Comparison of ENCODE assay signal across 9 cellular contexts in genomic region chr4:184536070-184536880, GRCh38.
DNase-seq lines count a peak whose midpoint lies in the region; ATAC-seq and TF ChIP-seq lines count a peak whose summit lies in the region.
"Had no signal": no experiment of that assay in that cellular context is flagged by ENCODE, and none has a peak within 500 bp of the region (broad histone marks: within the 10 kb centered on the region; RNA-seq: fewer than 3 reads in every experiment).

No MANE protein-coding gene starts in this region.

- H3K4me1 Mint-ChIP-seq in activated T-cell treated with anti-CD3 and anti-CD28 coated beads, Interleukin-2, amount 50 U/mL, for 24 hours (ENCODE audit: low read depth), result peaks cover 59% of the 10 kb centered on the region
- peaks cover 37% of the 10 kb centered on the region for H3K4me1 Mint-ChIP-seq in activated naive CD8-positive, alpha-beta T cell treated with anti-CD3 and anti-CD28 coated beads, Interleukin-2, amount 10 ng/mL, durations not matched to agents 7 days and 5 days

- WGBS in testis, 2 donors, result 24 to 27% methylated on average over 10 of the region's 10 CpGs
- WGBS in aorta, 2 donors, result 63 to 64% methylated on average over 10 of the region's 10 CpGs

- H3K36me3 Mint-ChIP-seq in activated T-cell treated with anti-CD3 and anti-CD28 coated beads, Interleukin-2, amount 50 U/mL, for 24 hours (ENCODE audit: low read depth), result peaks cover 10% of the 10 kb centered on the region
- H3K36me3 Mint-ChIP-seq in activated naive CD8-positive, alpha-beta T cell treated with anti-CD3 and anti-CD28 coated beads, Interleukin-2, amount 10 ng/mL, durations not matched to agents 7 days and 5 days, result peaks cover 5% of the 10 kb centered on the region

- H3K4me1 ChIP-seq in testis (peaks cover 35% of the 10 kb centered on the region), aorta (ENCODE audit: control insufficient read depth in 1 of 2, insufficient read depth in 2 of 2, low read length in 2 of 2) (peaks cover 0 to 4% of the 10 kb centered on the region in 2 donors)

- POLR2A ChIA-PET in activated naive CD8-positive, alpha-beta T cell treated with anti-CD3 and anti-CD28 coated beads, Interleukin-2, amount 10 ng/mL, durations not matched to agents 7 days and 5 days (lab: Charles Lee), result interaction anchor here (1.0 to 4.5 kb wide), 12 partner anchors 30 to 273 kb away, joined by 3 to 142 read pairs (median 5); partner anchors contain the start of genes CASP3, CENPU, IRF2 and PRIMPOL

- intact Hi-C loops in testis (cut with DNase I; ENCODE audit: low total_unique reads) (loop anchor here (5.0 kb wide), 1 partner anchor 264 kb away; no protein-coding TSS in a partner anchor), aorta (cut with DNase I) (loop anchor here (2.0 to 10.0 kb wide), 5 partner anchors 61 to 249 kb away; partner anchors contain the start of genes CASP3 (in 2 of the 2), PRIMPOL (in 2 of the 2) and IRF2 (in 1 of the 2))

- no peaks in the 10 kb centered on the region for H3K27me3 Mint-ChIP-seq in activated T-cell treated with anti-CD3 and anti-CD28 coated beads, Interleukin-2, amount 50 U/mL, for 24 hours
- H3K27me3 Mint-ChIP-seq in activated naive CD8-positive, alpha-beta T cell treated with anti-CD3 and anti-CD28 coated beads, Interleukin-2, amount 10 ng/mL, durations not matched to agents 7 days and 5 days, result no peaks in the 10 kb centered on the region

- H3K4me3 ChIP-seq in kidney epithelial cell (ENCODE audit: low read depth, low read length) (peak overlapping the region; percentile 54), testis (peak overlapping the region; percentile 77 to 80), aorta (ENCODE audit: low read length in 2 of 2) (peak overlapping the region in 1 of 2 donors; percentile 64)

- H3K9me3 Mint-ChIP-seq in activated T-cell treated with anti-CD3 and anti-CD28 coated beads, Interleukin-2, amount 50 U/mL, for 24 hours, result peaks cover 3% of the 10 kb centered on the region
- no peaks in the 10 kb centered on the region for H3K9me3 Mint-ChIP-seq in activated naive CD8-positive, alpha-beta T cell treated with anti-CD3 and anti-CD28 coated beads, Interleukin-2, amount 10 ng/mL, durations not matched to agents 7 days and 5 days

- no peak for TF ChIP-seq POLR2A in testis (IDR thresholded peaks at IDR 0.05)

- TF ChIP-seq CTCF in kidney epithelial cell (IDR thresholded peaks at IDR 0.05; ENCODE audit: insufficient read depth, low read length, poor library complexity, severe bottlenecking), result no peak
- no peak for TF ChIP-seq CTCF in testis (IDR thresholded peaks at IDR 0.05)

- H3K9me3 ChIP-seq in testis, result no peaks in the 10 kb centered on the region
- no peaks in the 10 kb centered on the region for H3K9me3 ChIP-seq in aorta (ENCODE audit: control insufficient read depth, low read length)

- H3K27me3 ChIP-seq in kidney epithelial cell (ENCODE audit: control insufficient read depth, insufficient read depth, low read length) (no peaks in the 10 kb centered on the region), testis (no peaks in the 10 kb centered on the region), aorta (ENCODE audit: control insufficient read depth in 1 of 2, insufficient read depth in 2 of 2, low read length in 1 of 2) (no peaks in the 10 kb centered on the region)

- H3K4me3 Mint-ChIP-seq in activated T-cell treated with anti-CD3 and anti-CD28 coated beads, Interleukin-2, amount 50 U/mL, for 24 hours, result peak overlapping the region; percentile 92
- peak overlapping the region; percentile 90 for H3K4me3 Mint-ChIP-seq in activated naive CD8-positive, alpha-beta T cell treated with anti-CD3 and anti-CD28 coated beads, Interleukin-2, amount 10 ng/mL, durations not matched to agents 7 days and 5 days

- no peak for DNase-seq in activated T-cell treated with anti-CD3 and anti-CD28 coated beads, Interleukin-2, amount 50 U/mL, for 24 hours
- DNase-seq in activated T-cell treated with anti-CD3 and anti-CD28 coated beads for 4 hours (no peak), kidney epithelial cell (ENCODE audit: low read depth) (no peak), testis (peak; percentile 34), NCI-H524 treated with DMSO at 0.1 percent for 48 hours (lab: John Stamatoyannopoulos, UW) (no peak), aorta (no peak)
- DNase-seq in activated naive CD8-positive, alpha-beta T cell treated with anti-CD3 and anti-CD28 coated beads, Interleukin-2, amount 10 ng/mL, durations not matched to agents 7 days and 5 days, result no peak
- DNase-seq: SHP77 treated with DMSO at 0.1 percent for 48 hours had no signal

- H3K36me3 ChIP-seq in kidney epithelial cell (ENCODE audit: control insufficient read depth, insufficient read depth, low read length) (no peaks in the 10 kb centered on the region), testis (ENCODE audit: low read depth, missing control alignments) (no peaks in the 10 kb centered on the region), aorta (ENCODE audit: control insufficient read depth in 1 of 2, insufficient read depth in 2 of 2, low read length in 1 of 2) (no peaks in the 10 kb centered on the region)

- H3K27ac Mint-ChIP-seq in activated T-cell treated with anti-CD3 and anti-CD28 coated beads, Interleukin-2, amount 50 U/mL, for 24 hours, result peak overlapping the region; percentile 98
- H3K27ac Mint-ChIP-seq in activated naive CD8-positive, alpha-beta T cell treated with anti-CD3 and anti-CD28 coated beads, Interleukin-2, amount 10 ng/mL, durations not matched to agents 7 days and 5 days, result peak overlapping the region; percentile 91

- H3K27ac ChIP-seq in testis, result peak overlapping the region; percentile 93 to 98
- H3K27ac ChIP-seq in aorta (ENCODE audit: low read depth in 1 of 2, low read length in 2 of 2), result peak overlapping the region in 1 of 2 donors; percentile 51

- ATAC-seq in activated naive CD8-positive, alpha-beta T cell treated with anti-CD3 and anti-CD28 coated beads, Interleukin-2, amount 10 ng/mL, durations not matched to agents 7 days and 5 days (ENCODE audit: low read depth), result no peak
- ATAC-seq in HG03175 (IDR thresholded peaks at IDR 0.05; ENCODE audit: unreplicated experiment), result no peak
- no peak for ATAC-seq in aorta (ENCODE audit: low FRiP score)
